Comparison of ENCODE assay signal across 8 cellular contexts in the genomic region with DNA sequence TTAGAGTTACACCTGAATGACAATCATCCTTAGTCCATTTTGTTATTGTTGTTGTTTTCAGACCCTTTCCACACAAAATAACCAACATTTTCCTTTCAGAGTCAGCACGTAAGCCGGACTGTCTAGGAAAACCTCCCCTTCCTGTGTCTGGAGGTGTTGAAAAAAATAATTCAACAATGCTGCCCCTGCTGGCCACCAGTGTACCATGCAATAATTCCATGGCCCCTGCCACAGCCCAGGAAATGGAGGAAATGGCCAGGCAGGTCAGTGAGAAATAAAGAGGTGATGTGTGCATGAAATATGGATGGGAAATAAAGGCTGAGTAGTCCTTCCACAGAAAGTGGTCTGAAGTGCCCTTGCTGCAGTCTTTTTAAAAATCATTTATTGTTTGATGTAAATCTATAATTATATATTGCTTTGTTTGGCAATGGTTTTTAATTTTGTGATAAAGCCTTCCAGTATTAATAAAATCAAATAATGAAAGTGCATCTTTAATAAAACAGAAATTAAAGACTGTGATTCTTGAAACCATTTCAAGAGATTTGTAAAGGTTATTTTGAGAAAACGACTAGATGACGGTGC.
DNase-seq lines count a peak whose midpoint lies in the region; ATAC-seq, FAIRE-seq and TF ChIP-seq lines count a peak whose summit lies in the region.

No MANE protein-coding gene starts in this region.

- H3K4me2 ChIP-seq in GM12878 (ENCODE audit: control insufficient read depth, insufficient read depth): no peak overlapping the region

- FAIRE-seq in GM12878 (lab: Jason Lieb, UNC): no peak

- CTCF ChIA-PET in GM12878 (lab: Yijun Ruan, JAX): no interaction called here

- ATAC-seq in HG03520 (IDR thresholded peaks at IDR 0.05; ENCODE audit: unreplicated experiment) (peak; percentile 76), GM12878 (peak; percentile 80), GM18870 (IDR thresholded peaks at IDR 0.05; ENCODE audit: unreplicated experiment) (no peak)

- in situ Hi-C loops in GM12878 (cut with MboI): no loop called here

- no peak overlapping the region for H3K4me3 ChIP-seq in GM12878

- DNase-seq in stimulated activated CD4-positive, alpha-beta T cell treated with anti-CD3 and anti-CD28 coated beads, Interleukin-15, amount 100 ng/mL, for 24 hours: peak; percentile 20
- DNase-seq in stimulated activated CD4-positive, alpha-beta T cell treated with anti-CD3 and anti-CD28 coated beads, Interleukin-2, amount 100 ng/mL, for 48 hours: no peak
- DNase-seq in GM12878 (ENCODE audit: low read depth, low spot score) (no peak), osteocyte (ENCODE audit: extremely low spot score, unreplicated experiment) (no peak), GM20000 (ENCODE audit: low spot score) (no peak), NCI-H146 (lab: John Stamatoyannopoulos, UW) (no peak)

- no peak overlapping the region for H3K27ac ChIP-seq in GM12878 (ENCODE audit: control insufficient read depth, insufficient read depth)

- H3K4me1 Mint-ChIP-seq in osteocyte (ENCODE audit: unreplicated experiment): peaks cover 32% of the 10 kb centered on the region

- no peaks in the 10 kb centered on the region for H3K27me3 Mint-ChIP-seq in osteocyte (ENCODE audit: unreplicated experiment)

- POLR2A ChIA-PET in GM12878 (lab: Charles Lee): no interaction called here

- H3K9me3 Mint-ChIP-seq in osteocyte (ENCODE audit: unreplicated experiment): peaks cover 5% of the 10 kb centered on the region

- TF ChIP-seq CTCF in GM12878 (IDR thresholded peaks at IDR 0.05 in 2 of 3, conservative IDR thresholded peaks at IDR 0.05 in 1 of 3; ENCODE audit: control insufficient read depth in 2 of 3, extremely low read depth in 1 of 3, insufficient read depth in 1 of 3, low read depth in 3 of 3, low read length in 3 of 3) (peak in 2 of 3 experiments; percentile 40 to 48; a peak in 5 of 6 replicates), osteocyte (IDR thresholded peaks at IDR 0.05) (peak; percentile 51), GM20000 (IDR thresholded peaks at IDR 0.05; ENCODE audit: extremely low read depth, missing control alignments) (no peak)

- H3K27ac Mint-ChIP-seq in osteocyte (ENCODE audit: unreplicated experiment): no peak overlapping the region

- no peaks in the 10 kb centered on the region for H3K4me1 ChIP-seq in GM12878 (ENCODE audit: control insufficient read depth, insufficient read depth, low read length)

- H3K79me2 ChIP-seq in GM12878 (ENCODE audit: control insufficient read depth, insufficient read depth, low read length): no peaks in the 10 kb centered on the region

- no peak for TF ChIP-seq EP300 in GM12878 (IDR thresholded peaks at IDR 0.05; ENCODE audit: borderline replicate concordance in 1 of 2, control insufficient read depth in 1 of 2, low read depth in 2 of 2, low read length in 2 of 2)

- no peak overlapping the region for H3K9ac ChIP-seq in GM12878 (ENCODE audit: control insufficient read depth, insufficient read depth, low read length)

- no peaks in the 10 kb centered on the region for H3K9me3 ChIP-seq in GM12878 (replicated peaks; ENCODE audit: control insufficient read depth, insufficient read depth, low read length)

- H3K4me3 Mint-ChIP-seq in osteocyte (ENCODE audit: unreplicated experiment): no peak overlapping the region

- WGBS in GM12878 (ENCODE audit: insufficient coverage, insufficient replicate concordance, low lambda C conversion rate, missing lambda C conversion rate): 26% methylated on average over 4 of the region's 4 CpGs

- no TSS peak for BruUV-seq in GM12878 (replicated peaks; lab: Mats Ljungman, UMichigan)

- RAD21 ChIA-PET in GM12878 (lab: Charles Lee; ENCODE audit: unreplicated experiment): no interaction called here

- H2AFZ ChIP-seq in GM12878 (ENCODE audit: control insufficient read depth, low read depth, low read length): no peak overlapping the region

- 0 out of 2 replicates have a peak, but pooled peaks have one; percentile 16 for TF ChIP-seq RAD21 in GM12878 (IDR thresholded peaks at IDR 0.05; ENCODE audit: insufficient read depth, low read depth, low read length)

- no peaks in the 10 kb centered on the region for H3K36me3 ChIP-seq in GM12878 (ENCODE audit: control insufficient read depth in 2 of 2, insufficient read depth in 2 of 2, low read length in 1 of 2)

- peaks cover 2% of the 10 kb centered on the region for H3K36me3 Mint-ChIP-seq in osteocyte (ENCODE audit: unreplicated experiment)

- no peak for TF ChIP-seq POLR2A in GM12878 (IDR thresholded peaks at IDR 0.05; ENCODE audit: low read depth, low read length)

- no peaks in the 10 kb centered on the region for H3K27me3 ChIP-seq in GM12878 (replicated peaks in 1 of 2; ENCODE audit: control insufficient read depth in 2 of 2, insufficient read depth in 2 of 2, low read length in 1 of 2)

- H4K20me1 ChIP-seq in GM12878 (ENCODE audit: control insufficient read depth, insufficient read depth): no peaks in the 10 kb centered on the region

- SMC1A ChIA-PET in GM12878 (lab: Charles Lee; ENCODE audit: uncharacterized antibody, unreplicated experiment): no interaction called here

- intact Hi-C loops in GM12878 (cut with micrococcal nuclease; ENCODE audit: unreplicated experiment): loop anchor here (10.0 kb wide), 1 partner anchor 406 kb away; no protein-coding TSS in a partner anchor

TF ChIP-seq in GM12878, 131 proteins besides CTCF, POLR2A, EP300 and RAD21:
- no peak for TF ChIP-seq USF2 (IDR thresholded peaks at IDR 0.05; ENCODE audit: borderline replicate concordance, low read depth, low read length)
- TF ChIP-seq KDM1A (IDR thresholded peaks at IDR 0.05; ENCODE audit: borderline replicate concordance): no peak
- TF ChIP-seq JUNB (IDR thresholded peaks at IDR 0.05): no peak
- TF ChIP-seq, protein P1, sequence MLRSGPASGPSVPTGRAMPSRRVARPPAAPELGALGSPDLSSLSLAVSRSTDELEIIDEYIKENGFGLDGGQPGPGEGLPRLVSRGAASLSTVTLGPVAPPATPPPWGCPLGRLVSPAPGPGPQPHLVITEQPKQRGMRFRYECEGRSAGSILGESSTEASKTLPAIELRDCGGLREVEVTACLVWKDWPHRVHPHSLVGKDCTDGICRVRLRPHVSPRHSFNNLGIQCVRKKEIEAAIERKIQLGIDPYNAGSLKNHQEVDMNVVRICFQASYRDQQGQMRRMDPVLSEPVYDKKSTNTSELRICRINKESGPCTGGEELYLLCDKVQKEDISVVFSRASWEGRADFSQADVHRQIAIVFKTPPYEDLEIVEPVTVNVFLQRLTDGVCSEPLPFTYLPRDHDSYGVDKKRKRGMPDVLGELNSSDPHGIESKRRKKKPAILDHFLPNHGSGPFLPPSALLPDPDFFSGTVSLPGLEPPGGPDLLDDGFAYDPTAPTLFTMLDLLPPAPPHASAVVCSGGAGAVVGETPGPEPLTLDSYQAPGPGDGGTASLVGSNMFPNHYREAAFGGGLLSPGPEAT (IDR thresholded peaks at IDR 0.05; ENCODE audit: low read depth): no peak
